8 cellular contexts compared by ENCODE assay signal in the genomic region with DNA sequence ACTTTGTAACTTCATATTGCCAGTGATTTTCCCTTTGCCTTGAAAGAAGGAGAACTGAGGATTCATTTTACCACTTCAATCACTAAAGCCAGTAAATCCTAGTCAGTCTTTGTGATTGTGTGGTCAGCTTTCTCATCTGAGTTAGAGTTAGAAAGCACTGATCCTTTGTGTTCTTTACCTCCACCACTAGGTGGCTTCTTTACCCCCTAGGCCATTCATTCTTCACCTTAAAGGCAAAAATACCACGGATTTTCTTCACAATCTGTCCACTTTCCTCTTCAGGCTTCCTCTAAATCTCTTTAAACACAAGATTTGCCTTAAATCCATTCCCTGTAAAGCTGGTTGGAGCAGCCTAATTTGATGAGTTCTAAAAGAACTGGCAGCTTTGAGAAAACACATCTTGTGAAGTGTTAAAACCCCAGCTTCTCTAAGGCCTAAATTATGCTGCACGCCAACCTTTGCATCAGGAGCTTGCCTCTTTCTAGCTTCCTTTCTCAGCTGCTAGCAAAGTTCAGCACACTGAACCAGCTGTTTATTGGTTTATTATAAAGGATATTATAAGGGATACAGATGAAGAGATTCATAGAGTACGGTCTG. TPM values are rescaled to one million over a fixed set of nuclear protein-coding genes. Genes with fewer than 3 reads are reported as not detected.
DNase-seq lines count a peak whose midpoint lies in the region; ATAC-seq and TF ChIP-seq lines count a peak whose summit lies in the region.

No MANE protein-coding gene starts in this region.

- CTCF ChIA-PET in activated CD8-positive, alpha-beta T cell treated with anti-CD3 and anti-CD28 coated beads for 36 hours (lab: Charles Lee) = interaction anchor here (0.6 to 3.0 kb wide), 17 partner anchors 11 to 282 kb away, joined by 3 to 21 read pairs (median 4); no protein-coding TSS in a partner anchor

- ATAC-seq in HG03354 (IDR thresholded peaks at IDR 0.05; ENCODE audit: poor library complexity, severe bottlenecking, unreplicated experiment) (peak; percentile 67), HG03097 (IDR thresholded peaks at IDR 0.05; ENCODE audit: low FRiP score, unreplicated experiment) (no peak)
- ATAC-seq in activated CD8-positive, alpha-beta T cell treated with anti-CD3 and anti-CD28 coated beads for 36 hours = peak; percentile 65

- H3K4me1 ChIP-seq in ovary (ENCODE audit: insufficient read depth) = no peaks in the 10 kb centered on the region

- intact Hi-C loops in activated CD8-positive, alpha-beta T cell treated with anti-CD3 and anti-CD28 coated beads for 36 hours (cut with micrococcal nuclease) = no loop called here
- intact Hi-C loops in ovary (cut with DNase I) = no loop called here

- WGBS in ovary, 3 donors = 69 to 71% (median 70%) methylated on average over 3 of the region's 3 CpGs

- no peaks in the 10 kb centered on the region for H3K9me3 ChIP-seq in ovary

- no peak overlapping the region for H3K4me3 ChIP-seq in ovary

- no peaks in the 10 kb centered on the region for H3K4me1 Mint-ChIP-seq in activated CD8-positive, alpha-beta T cell treated with anti-CD3 and anti-CD28 coated beads for 36 hours (ENCODE audit: low read depth)

- no peaks in the 10 kb centered on the region for H3K27me3 Mint-ChIP-seq in activated CD8-positive, alpha-beta T cell treated with anti-CD3 and anti-CD28 coated beads for 36 hours

- TF ChIP-seq CTCF in activated CD8-positive, alpha-beta T cell treated with anti-CD3 and anti-CD28 coated beads for 36 hours (IDR thresholded peaks at IDR 0.05) = peak; percentile 58
- no peak for TF ChIP-seq CTCF in ovary (IDR thresholded peaks at IDR 0.05)

- H3K36me3 Mint-ChIP-seq in activated CD8-positive, alpha-beta T cell treated with anti-CD3 and anti-CD28 coated beads for 36 hours (ENCODE audit: low read depth) = peaks cover 32% of the 10 kb centered on the region

- no peak overlapping the region for H3K27ac ChIP-seq in ovary

- H3K27ac Mint-ChIP-seq in activated CD8-positive, alpha-beta T cell treated with anti-CD3 and anti-CD28 coated beads for 36 hours = no peak overlapping the region

- H3K4me3 Mint-ChIP-seq in activated CD8-positive, alpha-beta T cell treated with anti-CD3 and anti-CD28 coated beads for 36 hours = no peak overlapping the region

- TF ChIP-seq EP300 in ovary (IDR thresholded peaks at IDR 0.05) = no peak

- H3K36me3 ChIP-seq in ovary = no peaks in the 10 kb centered on the region

- H3K9me3 Mint-ChIP-seq in activated CD8-positive, alpha-beta T cell treated with anti-CD3 and anti-CD28 coated beads for 36 hours = no peaks in the 10 kb centered on the region

- POLR2A ChIA-PET in activated CD8-positive, alpha-beta T cell treated with anti-CD3 and anti-CD28 coated beads for 36 hours (lab: Charles Lee) = interaction anchor here (1.0 kb wide), 1 partner anchor 11 kb away, joined by 4 read pairs; no protein-coding TSS in a partner anchor

- DNase-seq in NCI-H2227 (lab: John Stamatoyannopoulos, UW; ENCODE audit: unreplicated experiment) (peak; percentile 5), NCI-H2227 treated with DMSO at 0.1 percent for 48 hours (lab: John Stamatoyannopoulos, UW) (no peak), left kidney (ENCODE audit: low read depth, low spot score) (peak; percentile 16), NCI-H146 (lab: John Stamatoyannopoulos, UW) (no peak), ovary (no peak)
- no peak for DNase-seq in activated CD8-positive, alpha-beta T cell treated with anti-CD3 and anti-CD28 coated beads for 36 hours

- H3K27me3 ChIP-seq in ovary = no peaks in the 10 kb centered on the region

- TF ChIP-seq POLR2A in ovary (IDR thresholded peaks at IDR 0.05) = no peak

RNA-seq across cellular contexts. Expression of a gene that starts 20.4 kb away (rescaled TPM):
- total RNA-seq in activated CD8-positive, alpha-beta T cell treated with anti-CD3 and anti-CD28 coated beads for 36 hours = 10 to 100 TPM; 26.8 TPM
- 10 to 100 TPM; 22.1 to 41.6 (median 25.1) TPM for total RNA-seq in ovary
- polyA plus RNA-seq in ovary = 10 to 100 TPM in 1 of 2 donors, 1 to 10 TPM in 1; 8.6 to 12.9 TPM

Comparison
In these comparisons a context has a peak if more than half of its experiments do, and no peak if none do; other contexts are left out.
1. DNase-seq: peak in NCI-H2227 (single experiment) and left kidney (single experiment); none in NCI-H2227 treated with DMSO at 0.1 percent for 48 hours (single experiment), activated CD8-positive, alpha-beta T cell treated with anti-CD3 and anti-CD28 coated beads for 36 hours (single experiment), NCI-H146 (single experiment) and ovary (0 of 5).